Comparison of ENCODE assay signal across 15 cellular contexts in the genomic region with DNA sequence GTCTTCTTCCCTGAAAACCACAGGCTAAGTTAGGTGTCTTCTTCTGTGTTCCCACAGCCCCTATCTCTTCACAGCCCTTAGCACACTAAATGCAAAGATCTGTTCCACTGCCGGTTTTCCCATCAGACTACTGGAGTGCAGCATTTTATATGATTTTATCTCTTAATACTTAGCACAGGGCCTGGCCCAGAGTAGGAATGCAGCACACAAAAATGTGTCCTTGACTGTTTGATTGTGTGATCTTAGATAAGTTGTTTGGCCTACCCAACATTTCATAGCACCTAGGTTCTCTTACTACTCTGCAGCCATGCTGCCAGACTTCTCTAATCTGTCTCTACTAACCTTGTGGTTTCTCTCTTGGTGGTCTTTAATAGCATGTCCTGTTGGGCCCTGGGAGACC.
"Had no signal": no experiment of that assay in that cellular context is flagged by ENCODE, and none has a peak within 500 bp of the region (broad histone marks: within the 10 kb centered on the region; RNA-seq: fewer than 3 reads in every experiment).

No MANE protein-coding gene starts in this region.

- H3K27ac Mint-ChIP-seq: activated CD4-positive, alpha-beta memory T cell treated with anti-CD3 and anti-CD28 coated beads for 36 hours; activated naive CD4-positive, alpha-beta T cell treated with anti-CD3 and anti-CD28 coated beads for 36 hours; dendritic cell treated with granulocyte-macrophage colony-stimulating factor and Interleukin-4, amounts not matched to agents 40 ng/mL and 50 ng/mL, for 4 days; progenitor cell of endocrine pancreas; T-helper 2 cell treated with Interferon-gamma antibody and Interleukin-4, amounts not matched to agents 5 μg/mL and 100 μg/mL, for 36 hours; WTC11 had no signal

- H3K4me3 ChIP-seq: esophagus muscularis mucosa, heart right ventricle, right atrium auricular region, tibial nerve, uterus had no signal

- H3K4me1 Mint-ChIP-seq: WTC11 had no signal

- ATAC-seq: heart right ventricle; stimulated activated naive CD8-positive, alpha-beta T cell treated with anti-CD3 and anti-CD28 coated beads, Interleukin-15, Interleukin-2, amounts not matched to agents 100 U/mL and 50 U/mL, for 24 hours; WTC11 had no signal

- H3K4me1 ChIP-seq: uterus had no signal

- H3K36me3 ChIP-seq: esophagus muscularis mucosa, heart right ventricle, right atrium auricular region, tibial nerve, uterus had no signal

- H3K27me3 ChIP-seq: esophagus muscularis mucosa, heart right ventricle, right atrium auricular region, tibial nerve, uterus had no signal

- H3K27ac ChIP-seq: esophagus muscularis mucosa, heart right ventricle, right atrium auricular region, tibial nerve, uterus had no signal

- H3K9me3 ChIP-seq: esophagus muscularis mucosa, right atrium auricular region, uterus had no signal

- DNase-seq: activated CD4-positive, alpha-beta memory T cell treated with anti-CD3 and anti-CD28 coated beads for 36 hours; activated CD4-positive, alpha-beta T cell treated with anti-CD3 and anti-CD28 coated beads for 4 hours; activated naive CD4-positive, alpha-beta T cell treated with anti-CD3 and anti-CD28 coated beads for 36 hours; effector CD8-positive, alpha-beta T cell; heart right ventricle; stimulated activated CD4-positive, alpha-beta T cell treated with anti-CD3 and anti-CD28 coated beads, Interleukin-2, amount 100 ng/mL, for 24 hours; stimulated activated naive CD8-positive, alpha-beta T cell treated with anti-CD3 and anti-CD28 coated beads, Interleukin-15, Interleukin-2, amounts not matched to agents 100 U/mL and 50 U/mL, for 24 hours; uterus had no signal

- H3K27me3 Mint-ChIP-seq: activated CD4-positive, alpha-beta memory T cell treated with anti-CD3 and anti-CD28 coated beads for 36 hours; dendritic cell treated with granulocyte-macrophage colony-stimulating factor and Interleukin-4, amounts not matched to agents 40 ng/mL and 50 ng/mL, for 4 days; progenitor cell of endocrine pancreas had no signal

- H3K4me3 Mint-ChIP-seq: activated CD4-positive, alpha-beta memory T cell treated with anti-CD3 and anti-CD28 coated beads for 36 hours; activated naive CD4-positive, alpha-beta T cell treated with anti-CD3 and anti-CD28 coated beads for 36 hours; dendritic cell treated with granulocyte-macrophage colony-stimulating factor and Interleukin-4, amounts not matched to agents 40 ng/mL and 50 ng/mL, for 4 days; T-helper 2 cell treated with Interferon-gamma antibody and Interleukin-4, amounts not matched to agents 5 μg/mL and 100 μg/mL, for 36 hours; WTC11 had no signal
